ENCODE assay signal across 8 cellular contexts in genomic region chr3:18424213-18424861, GRCh38. TPM values are rescaled to one million over a fixed set of nuclear protein-coding genes. Genes with fewer than 3 reads are reported as not detected.
DNase-seq lines count a peak whose midpoint lies in the region; ATAC-seq and TF ChIP-seq lines count a peak whose summit lies in the region.

No MANE protein-coding gene starts in this region.

- H3K36me3 ChIP-seq in HAP-1 (replicated peaks) (peaks cover 13% of the 10 kb centered on the region), prostate gland (no peaks in the 10 kb centered on the region)

- ATAC-seq in Right ventricle myocardium superior (ENCODE audit: poor library complexity) = peak; percentile 42

- no peak for TF ChIP-seq POLR2A in prostate gland (IDR thresholded peaks at IDR 0.05)

- DNase-seq in HAP-1 (ENCODE audit: low spot score in 2 of 2) (no peak), Right ventricle myocardium superior (no peak), prostate gland (ENCODE audit: low spot score) (peak; percentile 8), NCI-H1436 (lab: John Stamatoyannopoulos, UW) (no peak), DMS79 treated with DMSO at 0.1 percent for 48 hours (lab: John Stamatoyannopoulos, UW) (no peak)
- peak; percentile 66 for DNase-seq in activated CD8-positive, alpha-beta memory T cell treated with anti-CD3 and anti-CD28 coated beads, Interleukin-2, amount 50 U/mL, for 48 hours
- DNase-seq in stimulated activated CD4-positive, alpha-beta T cell treated with anti-CD3 and anti-CD28 coated beads, Interleukin-15, amount 100 ng/mL, for 24 hours = no peak

- no peak for TF ChIP-seq CTCF in 22Rv1 (IDR thresholded peaks at IDR 0.05)
- no peak for TF ChIP-seq CTCF in prostate gland (IDR thresholded peaks at IDR 0.05)

- H3K9me3 ChIP-seq in HAP-1 = no peaks in the 10 kb centered on the region
- H3K9me3 ChIP-seq in prostate gland = no peaks in the 10 kb centered on the region

- H3K27me3 ChIP-seq in HAP-1 (ENCODE audit: low read depth) (no peaks in the 10 kb centered on the region), prostate gland (replicated peaks; ENCODE audit: insufficient read depth) (no peaks in the 10 kb centered on the region)

- peaks cover 44% of the 10 kb centered on the region for H3K4me1 ChIP-seq in HAP-1
- peaks cover 4% of the 10 kb centered on the region for H3K4me1 ChIP-seq in prostate gland (replicated peaks)

- in situ Hi-C loops in HAP-1 (cut with MboI; ENCODE audit: low sequenced_read_pairs) = no loop called here

- H3K4me3 ChIP-seq in HAP-1 (peak overlapping the region; percentile 64), prostate gland (peak overlapping the region; percentile 73 to 91)

- intact Hi-C loops in Right ventricle myocardium superior (cut with DNase I) = no loop called here
- intact Hi-C loops in prostate gland (cut with DNase I) = no loop called here

- WGBS in prostate gland = under 1% methylated on average over 34 of the region's 34 CpGs

- H3K27ac ChIP-seq in 22Rv1 = 0 out of 2 replicates have a peak overlapping the region, but pooled peaks have one; percentile 29
- peak overlapping the region; percentile 91 to 94 for H3K27ac ChIP-seq in prostate gland

RNA-seq across cellular contexts. Expression of gene SATB1, which starts 0.8 kb away (rescaled TPM):
- 41.7 TPM for total RNA-seq in Right ventricle myocardium superior
- total RNA-seq in prostate gland = 10 to 100 TPM; 51.7 to 62.2 TPM

Comparison
In these comparisons a context has a peak if more than half of its experiments do, and no peak if none do; other contexts are left out.
1. DNase-seq: peak in activated CD8-positive, alpha-beta memory T cell treated with anti-CD3 and anti-CD28 coated beads, Interleukin-2, amount 50 U/mL, for 48 hours (single experiment) and prostate gland (single experiment); none in HAP-1 (0 of 2), Right ventricle myocardium superior (single experiment), stimulated activated CD4-positive, alpha-beta T cell treated with anti-CD3 and anti-CD28 coated beads, Interleukin-15, amount 100 ng/mL, for 24 hours (single experiment), NCI-H1436 (single experiment) and DMS79 treated with DMSO at 0.1 percent for 48 hours (single experiment).